Comparison of ENCODE assay signal across 10 cellular contexts in genomic region chr6:31246051-31246495, GRCh38. TPM values are rescaled to one million over a fixed set of nuclear protein-coding genes. Genes with fewer than 3 reads are reported as not detected.
DNase-seq lines count a peak whose midpoint lies in the region; ATAC-seq, FAIRE-seq and TF ChIP-seq lines count a peak whose summit lies in the region.
"Had no signal": no experiment of that assay in that cellular context is flagged by ENCODE, and none has a peak within 500 bp of the region (broad histone marks: within the 10 kb centered on the region; RNA-seq: fewer than 3 reads in every experiment).

No MANE protein-coding gene starts in this region.

- no peaks in the 10 kb centered on the region for H3K4me1 ChIP-seq in pancreas
- H3K4me1 ChIP-seq in colonic mucosa: no peaks in the 10 kb centered on the region

- FAIRE-seq in pancreas (lab: Jason Lieb, UNC): no peak
- FAIRE-seq: islet of Langerhans had no signal

- DNase-seq in ELR (ENCODE audit: low read depth) (peak; percentile 92), RKO (ENCODE audit: low spot score) (peak; percentile 86), fibroblast of gingiva (ENCODE audit: low read depth) (peak; percentile 42), pancreas (peak in 2 of 6 donors; percentile 20 to 26), colonic mucosa (no peak), GM19238 (ENCODE audit: insufficient read length, low spot score) (no peak)
- no peak for DNase-seq in stimulated activated CD4-positive, alpha-beta T cell treated with anti-CD3 and anti-CD28 coated beads, Interleukin-4, amount 100 ng/mL, for 1 hour
- DNase-seq: NCI-H524 had no signal

- intact Hi-C loops in pancreas (cut with DNase I) (no loop called here), colonic mucosa (cut with DNase I) (no loop called here)

- H3K36me3 ChIP-seq in pancreas (no peaks in the 10 kb centered on the region), colonic mucosa (no peaks in the 10 kb centered on the region)

- no peak for TF ChIP-seq CTCF in pancreas (IDR thresholded peaks at IDR 0.05)
- no peak for TF ChIP-seq CTCF in colonic mucosa (IDR thresholded peaks at IDR 0.05)

- H3K4me3 ChIP-seq in pancreas (no peak overlapping the region), colonic mucosa (no peak overlapping the region)

- peak overlapping the region in 1 of 4 donors; percentile 50 for H3K27ac ChIP-seq in pancreas
- H3K27ac ChIP-seq in colonic mucosa: no peak overlapping the region

- ATAC-seq in pancreas (peak; percentile 65 to 97 (median 83)), GM18498 (IDR thresholded peaks at IDR 0.05; ENCODE audit: unreplicated experiment) (no peak)

- H3K9ac ChIP-seq in colonic mucosa (ENCODE audit: low read depth in 2 of 2, low read length in 2 of 2): no peak overlapping the region

- H3K27me3 ChIP-seq in pancreas (no peaks in the 10 kb centered on the region), colonic mucosa (no peaks in the 10 kb centered on the region)

- 34 to 46% methylated on average over 2 of the region's 2 CpGs for WGBS in pancreas, 2 donors

- no peaks in the 10 kb centered on the region for H3K9me3 ChIP-seq in pancreas
- no peaks in the 10 kb centered on the region for H3K9me3 ChIP-seq in colonic mucosa

RNA-seq across cellular contexts. Expression of gene HLA-C, which starts 25.8 kb away (rescaled TPM):
- 100 to 1,000 TPM; 135 to 297 (median 208) TPM for total RNA-seq in pancreas
- 100 to 1,000 TPM; 147 to 160 TPM for polyA plus RNA-seq in pancreas
- total RNA-seq in colonic mucosa: 1,000 to 10,000 TPM in 1 of 2 donors, 100 to 1,000 TPM in 1; 576 to 1,321 TPM

Comparison
In these comparisons a context has a peak if more than half of its experiments do, and no peak if none do; other contexts are left out.
1. DNase-seq: peak in ELR (single experiment), RKO (single experiment) and fibroblast of gingiva (single experiment); none in colonic mucosa (single experiment), stimulated activated CD4-positive, alpha-beta T cell treated with anti-CD3 and anti-CD28 coated beads, Interleukin-4, amount 100 ng/mL, for 1 hour (single experiment) and GM19238 (single experiment).